In genomic region chr19:49436381-49437017, GRCh38 we compare ENCODE assay signal across 1 cellular context.
TF ChIP-seq lines count a peak whose summit lies in the region.

No MANE protein-coding gene starts in this region.

TF ChIP-seq in WTC11, 78 proteins besides CTCF, POLR2A, EP300 and RAD21 (continued from another document):
- TF ChIP-seq ARID4B (CRISPR knock-in tag; IDR thresholded peaks at IDR 0.05; ENCODE audit: borderline replicate concordance) = 0 out of 2 replicates have a peak, but pooled peaks have one; percentile 45
- TF ChIP-seq ZNF121 (CRISPR knock-in tag; IDR thresholded peaks at IDR 0.05) = peak; percentile 83; the same call in 1 of the 2 replicates
